ENCODE assay signal across 9 cellular contexts in genomic region chr12:6614513-6615177, GRCh38. TPM values are rescaled to one million over a fixed set of nuclear protein-coding genes. Genes with fewer than 3 reads are reported as not detected.
A peak's percentile ranks its signal among the peaks of the same experiment; 100 is the strongest.
DNase-seq lines count a peak whose midpoint lies in the region; ATAC-seq and TF ChIP-seq lines count a peak whose summit lies in the region.
"Had no signal": no experiment of that assay in that cellular context is flagged by ENCODE, and none has a peak within 500 bp of the region (broad histone marks: within the 10 kb centered on the region; RNA-seq: fewer than 3 reads in every experiment).

No MANE protein-coding gene starts in this region.

- peak overlapping the region in 1 of 2 donors; percentile 1 for H3K4me3 ChIP-seq in right atrium auricular region
- no peak overlapping the region for H3K4me3 ChIP-seq in mammary epithelial cell (replicated peaks in 1 of 3; ENCODE audit: insufficient read depth in 1 of 3, low read depth in 2 of 3, low read length in 3 of 3)
- no peak overlapping the region for H3K4me3 ChIP-seq in mucosa of descending colon

- no peaks in the 10 kb centered on the region for H4K20me1 ChIP-seq in mammary epithelial cell (ENCODE audit: insufficient read depth, low read length)

- H3K36me3 ChIP-seq in right atrium auricular region (no peaks in the 10 kb centered on the region), mammary epithelial cell (ENCODE audit: insufficient read depth, low read length) (no peaks in the 10 kb centered on the region), mucosa of descending colon (ENCODE audit: low read depth) (peaks cover under 1% of the 10 kb centered on the region)

- H3K27ac ChIP-seq in right atrium auricular region, result peak overlapping the region; percentile 87 to 98
- H3K27ac ChIP-seq in mammary epithelial cell (ENCODE audit: insufficient read depth, low read depth, low read length), result no peak overlapping the region

- no peaks in the 10 kb centered on the region for H3K27me3 ChIP-seq in right atrium auricular region
- H3K27me3 ChIP-seq in mammary epithelial cell (ENCODE audit: insufficient read depth, low read length), result no peaks in the 10 kb centered on the region

- DNase-seq in right atrium auricular region (ENCODE audit: low spot score), result no peak
- DNase-seq in Right ventricle myocardium superior, result no peak
- DNase-seq in mammary epithelial cell, result no peak
- DNase-seq in mucosa of descending colon, result peak in 1 of 3 donors; percentile 51
- DNase-seq in pons (ENCODE audit: low spot score), result no peak
- DNase-seq: activated effector memory CD4-positive, alpha-beta T cell treated with Interleukin-2 at 50 U/mL for 16 hours had no signal

- intact Hi-C loops in Right ventricle myocardium superior (cut with DNase I) (loop anchor here (5.0 kb wide), 1 partner anchor 38 kb away; no protein-coding TSS in a partner anchor), mammary epithelial cell (cut with micrococcal nuclease) (loop anchor here (5.0 kb wide), 1 partner anchor 192 kb away; no protein-coding TSS in a partner anchor), mucosa of descending colon (cut with DNase I, micrococcal nuclease) (no loop called here)

- no peaks in the 10 kb centered on the region for H3K79me2 ChIP-seq in mammary epithelial cell (ENCODE audit: insufficient read depth, low read length)

- no peak overlapping the region for H3K4me2 ChIP-seq in mammary epithelial cell (ENCODE audit: insufficient read depth, low read depth, low read length)

- 55% methylated on average over 6 of the region's 7 CpGs for WGBS in mammary epithelial cell (ENCODE audit: low coverage, missing lambda C conversion rate)

- BruUV-seq in mammary epithelial cell (replicated peaks; lab: Mats Ljungman, UMichigan), result no TSS peak

- dilution Hi-C loops in mammary epithelial cell (cut with HindIII; ENCODE audit: low sequenced_read_pairs), result no loop called here

- no peak for ATAC-seq in Right ventricle myocardium superior (ENCODE audit: poor library complexity)
- ATAC-seq in mucosa of descending colon, result peak; percentile 2
- no peak for ATAC-seq in GM18861 (IDR thresholded peaks at IDR 0.05; ENCODE audit: unreplicated experiment)
- no peak for ATAC-seq in GM21390 (IDR thresholded peaks at IDR 0.05; ENCODE audit: unreplicated experiment)
- ATAC-seq in HG02938 (IDR thresholded peaks at IDR 0.05; ENCODE audit: unreplicated experiment), result no peak

- H3K4me1 ChIP-seq in right atrium auricular region (peaks cover 0 to 31% of the 10 kb centered on the region in 2 donors), mammary epithelial cell (ENCODE audit: insufficient read depth, low read length) (peaks cover 17% of the 10 kb centered on the region), mucosa of descending colon (ENCODE audit: low read depth) (peaks cover 21% of the 10 kb centered on the region)

- CTCF ChIA-PET in mammary epithelial cell (lab: Charles Lee; ENCODE audit: low non-redundant PET), result no interaction called here

- H3K9ac ChIP-seq in mammary epithelial cell (ENCODE audit: insufficient read depth, low read length), result no peak overlapping the region

- H2AFZ ChIP-seq in mammary epithelial cell (ENCODE audit: low read depth, low read length), result peak overlapping the region; percentile 73

- in situ Hi-C loops in mammary epithelial cell (cut with MboI; ENCODE audit: low sequenced_read_pairs in 2 of 2), result no loop called here

- H3K9me3 ChIP-seq in right atrium auricular region, result no peaks in the 10 kb centered on the region
- no peaks in the 10 kb centered on the region for H3K9me3 ChIP-seq in mammary epithelial cell (replicated peaks; ENCODE audit: insufficient read depth, low read length)
- no peaks in the 10 kb centered on the region for H3K9me3 ChIP-seq in mucosa of descending colon

- TF ChIP-seq CTCF in right atrium auricular region (IDR thresholded peaks at IDR 0.05) (no peak), mammary epithelial cell (conservative IDR thresholded peaks at IDR 0.05 in 1 of 2, IDR thresholded peaks at IDR 0.05 in 1 of 2; ENCODE audit: extremely low read depth in 1 of 2, insufficient read depth in 1 of 2, low read depth in 1 of 2, low read length in 2 of 2) (peak; percentile 31 to 35), mucosa of descending colon (IDR thresholded peaks at IDR 0.05) (no peak)

RNA-seq across cellular contexts. Expression of gene CHD4, which starts 7.5 kb away (rescaled TPM):
- total RNA-seq in right atrium auricular region (100 to 1,000 TPM; 150 to 192 TPM), Right ventricle myocardium superior (142 TPM), mammary epithelial cell (100 to 1,000 TPM; 178 to 187 TPM), mucosa of descending colon (100 to 1,000 TPM; 127 to 243 (median 149) TPM)
- polyA plus RNA-seq in mammary epithelial cell, result 85.5 TPM
- polyA minus RNA-seq in mammary epithelial cell, result 298 TPM

RNA-seq across cellular contexts. Expression of gene LPAR5, which starts 21.1 kb away (rescaled TPM):
- 1 to 10 TPM; 1.6 to 3.7 TPM for total RNA-seq in right atrium auricular region
- total RNA-seq in Right ventricle myocardium superior, result 7.3 TPM
- total RNA-seq in mammary epithelial cell, result under 1 TPM in 1 of 2 donors, not detected in 1; 0.14 TPM
- 0.12 TPM for polyA plus RNA-seq in mammary epithelial cell
- polyA minus RNA-seq in mammary epithelial cell, result not detected
- 10 to 100 TPM; 12.0 to 30.5 (median 22.7) TPM for total RNA-seq in mucosa of descending colon

RNA-seq across cellular contexts. Expression of gene ACRBP, which starts 32.6 kb away (rescaled TPM):
- total RNA-seq in right atrium auricular region (under 1 TPM in 1 of 2 donors, not detected in 1; 0.43 TPM), Right ventricle myocardium superior (0.51 TPM), mammary epithelial cell (not detected), mucosa of descending colon (1 to 10 TPM; 1.4 to 3.0 (median 2.2) TPM)
- polyA plus RNA-seq in mammary epithelial cell, result not detected
- not detected for polyA minus RNA-seq in mammary epithelial cell

RNA-seq across cellular contexts. Expression of gene NOP2, which starts 46.6 kb away (rescaled TPM):
- total RNA-seq in right atrium auricular region (10 to 100 TPM; 17.7 to 17.9 TPM), Right ventricle myocardium superior (14.8 TPM), mammary epithelial cell (10 to 100 TPM; 29.5 to 84.2 TPM), mucosa of descending colon (10 to 100 TPM; 26.1 to 32.4 (median 26.6) TPM)
- polyA plus RNA-seq in mammary epithelial cell, result 62.7 TPM
- 80.8 TPM for polyA minus RNA-seq in mammary epithelial cell

RNA-seq across cellular contexts. Expression of gene ING4, which starts 48.3 kb away (rescaled TPM):
- 10 to 100 TPM; 21.8 to 22.6 TPM for total RNA-seq in right atrium auricular region
- total RNA-seq in Right ventricle myocardium superior, result 25.3 TPM
- total RNA-seq in mammary epithelial cell, result 10 to 100 TPM; 14.8 to 34.8 TPM
- polyA plus RNA-seq in mammary epithelial cell, result 20.3 TPM
- 40.3 TPM for polyA minus RNA-seq in mammary epithelial cell
- total RNA-seq in mucosa of descending colon, result 10 to 100 TPM; 28.9 to 46.9 (median 45.9) TPM

Comparison
In these comparisons a context has a peak if more than half of its experiments do, and no peak if none do; other contexts are left out.
1. CTCF ChIP-seq: peak in mammary epithelial cell (2 of 2); none in right atrium auricular region (0 of 2) and mucosa of descending colon (single experiment).
2. intact Hi-C loops: an anchor here in Right ventricle myocardium superior (5.0 kb wide) and mammary epithelial cell (5.0 kb wide); none called in mucosa of descending colon.